Comparison of ENCODE assay signal across 8 cellular contexts in the genomic region with DNA sequence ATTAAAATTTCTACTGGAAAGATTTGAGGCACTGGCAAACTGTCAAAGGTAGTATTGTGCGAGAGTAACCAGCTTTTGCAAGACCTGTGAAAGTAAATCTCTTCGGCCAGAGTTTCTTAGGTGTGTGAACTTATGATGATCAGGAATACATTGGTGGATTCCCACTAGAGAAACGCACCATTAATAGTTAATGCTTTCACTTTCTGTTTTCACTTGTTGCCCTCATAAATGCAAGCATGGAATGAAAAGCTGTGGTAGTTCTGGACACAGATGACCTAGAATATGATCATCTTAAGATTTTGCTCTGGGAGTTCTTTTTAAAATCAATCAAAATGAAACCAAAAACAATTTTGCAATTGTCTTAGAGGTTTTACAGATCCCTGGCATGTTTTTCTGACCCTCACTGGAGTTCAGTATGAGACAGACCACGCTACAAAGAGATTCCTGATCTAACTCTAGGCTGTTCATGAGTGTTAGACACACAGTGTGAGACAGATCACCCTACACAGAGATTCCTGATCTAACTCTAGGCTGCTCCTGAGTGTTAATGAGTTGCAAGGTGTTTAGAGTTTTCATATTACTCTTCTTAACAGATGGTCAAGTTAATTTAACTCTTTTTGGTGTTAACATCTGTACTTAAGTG.
DNase-seq lines count a peak whose midpoint lies in the region; ATAC-seq and TF ChIP-seq lines count a peak whose summit lies in the region.

No MANE protein-coding gene starts in this region.

- H3K36me3 ChIP-seq in mesenchymal stem cell (ENCODE audit: control insufficient read depth in 1 of 2, insufficient read depth in 2 of 2, low read depth in 1 of 2, low read length in 2 of 2): peaks cover 4 to 71% of the 10 kb centered on the region in 2 experiments

- no peaks in the 10 kb centered on the region for H3K27me3 Mint-ChIP-seq in T-helper 17 cell

- no peak overlapping the region for H2AK5ac ChIP-seq in mesenchymal stem cell (ENCODE audit: low read length, severe bottlenecking)

- H3K4me1 Mint-ChIP-seq in T-helper 17 cell: peaks cover 12% of the 10 kb centered on the region

- no peak overlapping the region for H3K27ac ChIP-seq in mesenchymal stem cell (ENCODE audit: low read length, poor library complexity, severe bottlenecking)

- no peaks in the 10 kb centered on the region for H3K36me3 Mint-ChIP-seq in T-helper 17 cell (ENCODE audit: low read depth)

- H3K9me3 ChIP-seq in T-helper 17 cell (ENCODE audit: control insufficient read depth, low read length, poor library complexity, severe bottlenecking): no peaks in the 10 kb centered on the region
- H3K9me3 ChIP-seq in mesenchymal stem cell (ENCODE audit: control insufficient read depth, low read length): no peaks in the 10 kb centered on the region

- no peak overlapping the region for H2BK5ac ChIP-seq in mesenchymal stem cell (ENCODE audit: low read depth, low read length, poor library complexity, severe bottlenecking)

- H3K4me1 ChIP-seq in mesenchymal stem cell (ENCODE audit: control insufficient read depth, insufficient read depth, low read depth, low read length): no peaks in the 10 kb centered on the region

- H3K4ac ChIP-seq in mesenchymal stem cell (ENCODE audit: low read depth in 1 of 2, low read length in 2 of 2): no peak overlapping the region

- H2BK120ac ChIP-seq in mesenchymal stem cell (ENCODE audit: low read depth, low read length): no peak overlapping the region

- no peak overlapping the region for H3K18ac ChIP-seq in mesenchymal stem cell (ENCODE audit: low read depth in 1 of 2, low read length in 2 of 2)

- peak overlapping the region; percentile 58 for H3K4me2 ChIP-seq in mesenchymal stem cell (ENCODE audit: low read length, poor library complexity, severe bottlenecking)

- no peak overlapping the region for H3K23ac ChIP-seq in mesenchymal stem cell (ENCODE audit: low read length in 2 of 2)

- TF ChIP-seq CTCF in GM12865 (IDR thresholded peaks at IDR 0.05; ENCODE audit: insufficient read depth, low read depth, low read length, missing control alignments): no peak

- peaks cover 9% of the 10 kb centered on the region for H3K79me1 ChIP-seq in mesenchymal stem cell (replicated peaks; ENCODE audit: low read length, poor library complexity, severe bottlenecking)

- H3K27me3 ChIP-seq in mesenchymal stem cell (ENCODE audit: control insufficient read depth in 1 of 2, insufficient read depth in 1 of 2, low read length in 2 of 2): no peaks in the 10 kb centered on the region

- no peak overlapping the region for H4K8ac ChIP-seq in mesenchymal stem cell (ENCODE audit: low read length)

- no peak overlapping the region for H3K4me3 ChIP-seq in GM12865 (ENCODE audit: low read depth, low read length)
- H3K4me3 ChIP-seq in mesenchymal stem cell (ENCODE audit: insufficient read depth in 1 of 2, low read depth in 1 of 2, low read length in 2 of 2): peak overlapping the region in 1 of 2 experiments; percentile 71

- DNase-seq in GM12865 (ENCODE audit: low read depth): peak; percentile 10
- DNase-seq in T-helper 17 cell: no peak
- DNase-seq in mesenchymal stem cell: peak; percentile 54
- no peak for DNase-seq in SHP77 (lab: John Stamatoyannopoulos, UW)
- DNase-seq in NCI-H2196 treated with DMSO at 0.1 percent for 48 hours (lab: John Stamatoyannopoulos, UW; ENCODE audit: unreplicated experiment): no peak
- no peak for DNase-seq in central memory CD4-positive, alpha-beta T cell
- DNase-seq in cortex of kidney (lab: John Stamatoyannopoulos, UW): no peak

- ATAC-seq in GM21825 (IDR thresholded peaks at IDR 0.05; ENCODE audit: unreplicated experiment) (peak; percentile 76), T-helper 17 cell (no peak)

- 100% methylated on average over 3 of the region's 4 CpGs for WGBS in mesenchymal stem cell

- no peak overlapping the region for H3K14ac ChIP-seq in mesenchymal stem cell (ENCODE audit: low read length in 2 of 2)

- H2BK15ac ChIP-seq in mesenchymal stem cell (ENCODE audit: low read depth, poor library complexity, severe bottlenecking): no peak overlapping the region

- no peak overlapping the region for H2AFZ ChIP-seq in mesenchymal stem cell (ENCODE audit: low read depth, low read length)

- peak overlapping the region; percentile 76 for H3K9ac ChIP-seq in mesenchymal stem cell (ENCODE audit: low read length)

- H3K27ac Mint-ChIP-seq in T-helper 17 cell: peak overlapping the region; percentile 61

- H4K91ac ChIP-seq in mesenchymal stem cell (ENCODE audit: low read length): no peak overlapping the region

- H3K4me3 Mint-ChIP-seq in T-helper 17 cell: peak overlapping the region; percentile 76

- no peak overlapping the region for H2BK12ac ChIP-seq in mesenchymal stem cell (ENCODE audit: low read length in 2 of 2)

Comparison
In these comparisons a context has a peak if more than half of its experiments do, and no peak if none do; other contexts are left out.
1. DNase-seq: peak in GM12865 (single experiment) and mesenchymal stem cell (single experiment); none in T-helper 17 cell (0 of 3), SHP77 (0 of 2), NCI-H2196 treated with DMSO at 0.1 percent for 48 hours (single experiment), central memory CD4-positive, alpha-beta T cell (single experiment) and cortex of kidney (single experiment).